In genomic region chr4:163142246-163142645, GRCh38 we compare ENCODE assay signal across 1 cellular context.
TF ChIP-seq lines count a peak whose summit lies in the region.

No MANE protein-coding gene starts in this region.

TF ChIP-seq in endothelial cell of umbilical vein, 7 proteins besides CTCF, POLR2A, EP300 and RAD21:
- no peak for TF ChIP-seq MYC (IDR thresholded peaks at IDR 0.05; ENCODE audit: low read depth, low read length)
- TF ChIP-seq EZH2 (IDR thresholded peaks at IDR 0.05; ENCODE audit: borderline replicate concordance, low read depth, low read length, severe bottlenecking): no peak
- TF ChIP-seq POLR2AphosphoS5 (IDR thresholded peaks at IDR 0.05; ENCODE audit: insufficient read depth, low read depth, low read length): no peak
- TF ChIP-seq GATA2 (IDR thresholded peaks at IDR 0.05; ENCODE audit: insufficient read depth, insufficient read length, low read depth, low read length): no peak
- TF ChIP-seq MAX (IDR thresholded peaks at IDR 0.05; ENCODE audit: insufficient read depth, insufficient read length): no peak
- TF ChIP-seq FOS (IDR thresholded peaks at IDR 0.05; ENCODE audit: borderline replicate concordance, insufficient read depth, low read length): no peak
- TF ChIP-seq JUN (IDR thresholded peaks at IDR 0.05; ENCODE audit: borderline replicate concordance, insufficient read depth, insufficient read length, low read depth): no peak
